27 cellular contexts compared by ENCODE assay signal in genomic region chr1:14740016-14740415, GRCh38.
A peak's percentile ranks its signal among the peaks of the same experiment; 100 is the strongest.
DNase-seq lines count a peak whose midpoint lies in the region; ATAC-seq and TF ChIP-seq lines count a peak whose summit lies in the region.
"Had no signal": no experiment of that assay in that cellular context is flagged by ENCODE, and none has a peak within 500 bp of the region (broad histone marks: within the 10 kb centered on the region; RNA-seq: fewer than 3 reads in every experiment).

No MANE protein-coding gene starts in this region.

- H2AFZ ChIP-seq in mesenchymal stem cell (ENCODE audit: low read depth, low read length) = no peak overlapping the region
- H2AFZ ChIP-seq: PC-9 had no signal

- no peak overlapping the region for H3K14ac ChIP-seq in mesenchymal stem cell (ENCODE audit: low read length in 2 of 2)

- no peaks in the 10 kb centered on the region for H4K20me1 ChIP-seq in DOHH2 (ENCODE audit: control insufficient read depth, insufficient read depth, low read depth, low read length)

- H3K4me1 Mint-ChIP-seq in natural killer cell treated with Interleukin-12 subunit alpha and Interleukin-12 subunit beta and Interleukin-15 and Interleukin-18, amount 100 ng/mL, for 72 hours (ENCODE audit: low read depth in 2 of 2) = no peaks in the 10 kb centered on the region

- peaks cover 6% of the 10 kb centered on the region; the same call in 1 of the 2 replicates for H3K36me3 ChIP-seq in DOHH2 (ENCODE audit: control insufficient read depth, low read length)
- no peaks in the 10 kb centered on the region for H3K36me3 ChIP-seq in HUES48 (ENCODE audit: control insufficient read depth, insufficient read depth, low read length)
- H3K36me3 ChIP-seq in NT2/D1 (ENCODE audit: insufficient read depth, insufficient read length, low read length) = no peaks in the 10 kb centered on the region
- H3K36me3 ChIP-seq in mesenchymal stem cell (ENCODE audit: control insufficient read depth in 1 of 2, insufficient read depth in 2 of 2, low read depth in 1 of 2, low read length in 2 of 2) = no peaks in the 10 kb centered on the region

- WGBS in mesenchymal stem cell = 86% methylated on average over 8 of the region's 8 CpGs

- TF ChIP-seq CTCF in DOHH2 (IDR thresholded peaks at IDR 0.05; ENCODE audit: low read depth, low read length, poor library complexity, severe bottlenecking) = no peak

- peak overlapping the region; percentile 14 for H2AK5ac ChIP-seq in mesenchymal stem cell (ENCODE audit: low read length, severe bottlenecking)

- no peak overlapping the region for H3K27ac Mint-ChIP-seq in natural killer cell treated with Interleukin-12 subunit alpha and Interleukin-12 subunit beta and Interleukin-15 and Interleukin-18, amount 100 ng/mL, for 72 hours
- H3K27ac Mint-ChIP-seq: T-helper 1 cell treated with Interleukin-12 subunit alpha and Interleukin-12 subunit beta and Interleukin-4 antibody, amounts not matched to agents 30 μg/mL and 1 μg/mL, for 36 hours had no signal

- no peak overlapping the region for H2BK15ac ChIP-seq in mesenchymal stem cell (ENCODE audit: low read depth, poor library complexity, severe bottlenecking)

- peaks cover 36 to 39% of the 10 kb centered on the region in 2 donors for H3K27me3 Mint-ChIP-seq in natural killer cell treated with Interleukin-12 subunit alpha and Interleukin-12 subunit beta and Interleukin-15 and Interleukin-18, amount 100 ng/mL, for 72 hours

- H3K4ac ChIP-seq in mesenchymal stem cell (ENCODE audit: low read depth in 1 of 2, low read length in 2 of 2) = no peak overlapping the region

- peak overlapping the region; percentile 90 for H3K27ac ChIP-seq in DOHH2 (ENCODE audit: low read depth, low read length)
- H3K27ac ChIP-seq in HUES48 (ENCODE audit: low read depth, low read length) = peak overlapping the region; percentile 52
- no peak overlapping the region for H3K27ac ChIP-seq in mesenchymal stem cell (ENCODE audit: low read length, poor library complexity, severe bottlenecking)
- H3K27ac ChIP-seq: PC-9 had no signal

- H3K4me3 ChIP-seq in DOHH2 (ENCODE audit: low read length) (peak overlapping the region; percentile 34), HUES48 (ENCODE audit: low read depth, low read length) (no peak overlapping the region), NT2/D1 (ENCODE audit: insufficient read length, low read depth) (no peak overlapping the region), mesenchymal stem cell (ENCODE audit: insufficient read depth in 1 of 2, low read depth in 1 of 2, low read length in 2 of 2) (no peak overlapping the region)
- H3K4me3 ChIP-seq: PC-9 had no signal

- no peak for ATAC-seq in stimulated activated naive CD8-positive, alpha-beta T cell treated with anti-CD3 and anti-CD28 coated beads, Interleukin-15, Interleukin-2, amounts not matched to agents 100 U/mL and 50 U/mL, for 24 hours
- ATAC-seq in GM18519 (IDR thresholded peaks at IDR 0.05; ENCODE audit: low FRiP score, unreplicated experiment) = no peak
- ATAC-seq in natural killer cell treated with Interleukin-12 subunit alpha and Interleukin-12 subunit beta and Interleukin-15 and Interleukin-18, amount 100 ng/mL, for 72 hours = no peak
- ATAC-seq: esophagus mucosa; naive thymus-derived CD4-positive, alpha-beta T cell; Right ventricle myocardium inferior; SK-N-SH treated with all-trans-retinoic acid at 6 μM for 48 hours had no signal

- H4K91ac ChIP-seq in mesenchymal stem cell (ENCODE audit: low read length) = no peak overlapping the region

- H3K9me3 Mint-ChIP-seq in natural killer cell treated with Interleukin-12 subunit alpha and Interleukin-12 subunit beta and Interleukin-15 and Interleukin-18, amount 100 ng/mL, for 72 hours = no peaks in the 10 kb centered on the region
- H3K9me3 Mint-ChIP-seq: T-helper 1 cell treated with Interleukin-12 subunit alpha and Interleukin-12 subunit beta and Interleukin-4 antibody, amounts not matched to agents 30 μg/mL and 1 μg/mL, for 36 hours had no signal

- H2BK120ac ChIP-seq in mesenchymal stem cell (ENCODE audit: low read depth, low read length) = no peak overlapping the region

- H3K9ac ChIP-seq in HUES48 (ENCODE audit: low read depth, low read length) = no peak overlapping the region
- peak overlapping the region; percentile 21 for H3K9ac ChIP-seq in NT2/D1 (ENCODE audit: insufficient read length, low read depth)
- H3K9ac ChIP-seq in mesenchymal stem cell (ENCODE audit: low read length) = no peak overlapping the region

- peak overlapping the region; percentile 65 for H3K4me2 ChIP-seq in DOHH2 (ENCODE audit: low read length)
- H3K4me2 ChIP-seq in mesenchymal stem cell (ENCODE audit: low read length, poor library complexity, severe bottlenecking) = no peak overlapping the region
- H3K4me2 ChIP-seq: PC-9 had no signal

- H3K36me3 Mint-ChIP-seq in natural killer cell treated with Interleukin-12 subunit alpha and Interleukin-12 subunit beta and Interleukin-15 and Interleukin-18, amount 100 ng/mL, for 72 hours = no peaks in the 10 kb centered on the region

- no peak overlapping the region for H3K18ac ChIP-seq in mesenchymal stem cell (ENCODE audit: low read depth in 1 of 2, low read length in 2 of 2)

- no peaks in the 10 kb centered on the region for H3K79me1 ChIP-seq in mesenchymal stem cell (replicated peaks; ENCODE audit: low read length, poor library complexity, severe bottlenecking)

- H3K4me3 Mint-ChIP-seq in natural killer cell treated with Interleukin-12 subunit alpha and Interleukin-12 subunit beta and Interleukin-15 and Interleukin-18, amount 100 ng/mL, for 72 hours = no peak overlapping the region
- H3K4me3 Mint-ChIP-seq: naive thymus-derived CD4-positive, alpha-beta T cell; T-helper 1 cell treated with Interleukin-12 subunit alpha and Interleukin-12 subunit beta and Interleukin-4 antibody, amounts not matched to agents 30 μg/mL and 1 μg/mL, for 36 hours had no signal

- H4K8ac ChIP-seq in mesenchymal stem cell (ENCODE audit: low read length) = no peak overlapping the region

- DNase-seq in NT2/D1 (ENCODE audit: low read depth, low spot score) (no peak), mesenchymal stem cell (no peak), NCI-H2107 (lab: John Stamatoyannopoulos, UW) (no peak)
- no peak for DNase-seq in stimulated activated naive CD8-positive, alpha-beta T cell treated with anti-CD3 and anti-CD28 coated beads, Interleukin-15, Interleukin-2, amounts not matched to agents 100 U/mL and 50 U/mL, for 24 hours
- no peak for DNase-seq in natural killer cell treated with Interleukin-12 subunit alpha and Interleukin-12 subunit beta and Interleukin-15 and Interleukin-18, amount 100 ng/mL, for 72 hours (ENCODE audit: low spot score)
- DNase-seq: activated CD4-positive, alpha-beta T cell treated with anti-CD3 and anti-CD28 coated beads, Interleukin-2, amount 50 U/mL, for 48 hours; activated CD4-positive, CD25-positive, alpha-beta regulatory T cell treated with anti-CD3 and anti-CD28 coated beads, Interleukin-2, amount 50 U/mL, for 72 hours; activated T-cell treated with anti-CD3 and anti-CD28 coated beads, Interleukin-2, amount 50 U/mL, for 48 hours; C1 segment of cervical spinal cord; cortex of kidney; HCEC 1CT; Kasumi-1; kidney; naive thymus-derived CD4-positive, alpha-beta T cell; NCI-H1436; NCI-H510A; NK-92 treated with Interleukin-12 subunit alpha and Interleukin-12 subunit beta, amount 100 ng/mL, for 24 hours; PC-9; stimulated activated CD4-positive, alpha-beta T cell treated with anti-CD3 and anti-CD28 coated beads, Interleukin-15, amount 100 ng/mL, for 24 hours; stimulated activated naive CD4-positive, alpha-beta T cell had no signal

- H3K79me2 ChIP-seq in DOHH2 (ENCODE audit: control insufficient read depth, low read length) = peaks cover 13% of the 10 kb centered on the region

- H3K9me3 ChIP-seq in DOHH2 (ENCODE audit: control insufficient read depth, insufficient read depth, low read length) (no peaks in the 10 kb centered on the region), HUES48 (ENCODE audit: control insufficient read depth, insufficient read depth, low read length) (no peaks in the 10 kb centered on the region), NT2/D1 (ENCODE audit: insufficient read depth, low read length) (no peaks in the 10 kb centered on the region), mesenchymal stem cell (ENCODE audit: control insufficient read depth, low read length) (no peaks in the 10 kb centered on the region)

- no peak overlapping the region for H2BK5ac ChIP-seq in mesenchymal stem cell (ENCODE audit: low read depth, low read length, poor library complexity, severe bottlenecking)

- no peaks in the 10 kb centered on the region for H3K9me2 ChIP-seq in DOHH2 (replicated peaks; ENCODE audit: control insufficient read depth, low read length)

- peaks cover 20% of the 10 kb centered on the region for H3F3A ChIP-seq in DOHH2 (ENCODE audit: control insufficient read depth, insufficient read depth)

- H3K27me3 ChIP-seq in DOHH2 (ENCODE audit: control insufficient read depth, low read length) = peaks cover 10% of the 10 kb centered on the region; the same call in 1 of the 2 replicates
- peaks cover 9% of the 10 kb centered on the region; the same call in 1 of the 2 replicates for H3K27me3 ChIP-seq in HUES48 (ENCODE audit: control insufficient read depth, insufficient read depth, low read length)
- H3K27me3 ChIP-seq in NT2/D1 (ENCODE audit: insufficient read depth, insufficient read length) = no peaks in the 10 kb centered on the region
- H3K27me3 ChIP-seq in mesenchymal stem cell (ENCODE audit: control insufficient read depth in 1 of 2, insufficient read depth in 1 of 2, low read length in 2 of 2) = peaks cover 0 to 22% of the 10 kb centered on the region in 2 experiments

- H3K4me1 ChIP-seq in DOHH2 (ENCODE audit: control insufficient read depth, low read length) = peaks cover 71% of the 10 kb centered on the region
- H3K4me1 ChIP-seq in HUES48 (ENCODE audit: control insufficient read depth, insufficient read depth, low read length) = peaks cover 46% of the 10 kb centered on the region
- H3K4me1 ChIP-seq in NT2/D1 (ENCODE audit: insufficient read depth, insufficient read length) = peaks cover 14% of the 10 kb centered on the region
- H3K4me1 ChIP-seq in mesenchymal stem cell (ENCODE audit: control insufficient read depth, insufficient read depth, low read depth, low read length) = peaks cover 16% of the 10 kb centered on the region

- H2BK12ac ChIP-seq in mesenchymal stem cell (ENCODE audit: low read length in 2 of 2) = no peak overlapping the region

- no peak overlapping the region for H3K23ac ChIP-seq in mesenchymal stem cell (ENCODE audit: low read length in 2 of 2)
